Comparison of ENCODE assay signal across 10 cellular contexts in genomic region chr12:9943244-9943643, GRCh38. TPM values are rescaled to one million over a fixed set of nuclear protein-coding genes. Genes with fewer than 3 reads are reported as not detected.
DNase-seq lines count a peak whose midpoint lies in the region; ATAC-seq and TF ChIP-seq lines count a peak whose summit lies in the region.
"Had no signal": no experiment of that assay in that cellular context is flagged by ENCODE, and none has a peak within 500 bp of the region (broad histone marks: within the 10 kb centered on the region; RNA-seq: fewer than 3 reads in every experiment).

No MANE protein-coding gene starts in this region.

- no peaks in the 10 kb centered on the region for H3K36me3 Mint-ChIP-seq in activated T-helper 2 cell treated with anti-CD3 and anti-CD28 coated beads, Interferon-gamma antibody, Interleukin-2, Interleukin-4, amounts not matched to agents 10 μg/mL and 5 μg/mL and 100 μg/mL, durations not matched to agents 14 hours and 24 hours and 36 hours (ENCODE audit: low read depth)
- no peaks in the 10 kb centered on the region for H3K36me3 Mint-ChIP-seq in endodermal cell (ENCODE audit: low read depth)

- H2AFZ ChIP-seq in neural cell (ENCODE audit: low read depth, low read length), result no peak overlapping the region

- ATAC-seq in GM18861 (IDR thresholded peaks at IDR 0.05; ENCODE audit: unreplicated experiment) (peak; percentile 52), psoas muscle (no peak)
- ATAC-seq: body of pancreas, GM12878 had no signal

- H3K4me3 Mint-ChIP-seq in activated T-helper 2 cell treated with anti-CD3 and anti-CD28 coated beads, Interferon-gamma antibody, Interleukin-2, Interleukin-4, amounts not matched to agents 10 μg/mL and 5 μg/mL and 100 μg/mL, durations not matched to agents 14 hours and 24 hours and 36 hours (ENCODE audit: low read depth), result peak overlapping the region; percentile 82
- H3K4me3 Mint-ChIP-seq in endodermal cell, result no peak overlapping the region

- H3K4me3 ChIP-seq in neural cell (ENCODE audit: low read length) (no peak overlapping the region), endodermal cell (ENCODE audit: low read length) (no peak overlapping the region), psoas muscle (no peak overlapping the region)
- H3K4me3 ChIP-seq: body of pancreas, GM12878 had no signal

- peaks cover 45% of the 10 kb centered on the region for H3K4me1 Mint-ChIP-seq in activated T-helper 2 cell treated with anti-CD3 and anti-CD28 coated beads, Interferon-gamma antibody, Interleukin-2, Interleukin-4, amounts not matched to agents 10 μg/mL and 5 μg/mL and 100 μg/mL, durations not matched to agents 14 hours and 24 hours and 36 hours (ENCODE audit: low read depth)
- peaks cover 2% of the 10 kb centered on the region for H3K4me1 Mint-ChIP-seq in endodermal cell

- TF ChIP-seq CTCF in neural cell (IDR thresholded peaks at IDR 0.05; ENCODE audit: poor library complexity, severe bottlenecking), result no peak
- TF ChIP-seq CTCF in endodermal cell (conservative IDR thresholded peaks at IDR 0.05), result no peak
- TF ChIP-seq CTCF in psoas muscle (IDR thresholded peaks at IDR 0.05), result no peak

- intact Hi-C loops in activated T-helper 2 cell treated with anti-CD3 and anti-CD28 coated beads, Interferon-gamma antibody, Interleukin-2, Interleukin-4, amounts not matched to agents 10 μg/mL and 5 μg/mL and 100 μg/mL, durations not matched to agents 14 hours and 24 hours and 36 hours (cut with micrococcal nuclease), result loop anchor here (5.0 to 10.0 kb wide), 4 partner anchors 64 to 362 kb away; partner anchors contain the start of gene KLRD1
- intact Hi-C loops in psoas muscle (cut with DNase I), result no loop called here

- H3K4me1 ChIP-seq in endodermal cell (ENCODE audit: control insufficient read depth, insufficient read depth, low read length) (no peaks in the 10 kb centered on the region), psoas muscle (no peaks in the 10 kb centered on the region)
- H3K4me1 ChIP-seq: body of pancreas had no signal

- DNase-seq in M059J (ENCODE audit: low read depth) (peak; percentile 30), glomerular visceral epithelial cell (ENCODE audit: extremely low spot score) (no peak), endodermal cell (no peak), psoas muscle (no peak)
- DNase-seq in activated T-helper 2 cell treated with anti-CD3 and anti-CD28 coated beads, Interferon-gamma antibody, Interleukin-2, Interleukin-4, amounts not matched to agents 10 μg/mL and 5 μg/mL and 100 μg/mL, durations not matched to agents 14 hours and 24 hours and 36 hours (ENCODE audit: low spot score), result peak; percentile 46
- DNase-seq: NCI-H2029 had no signal

- H3K27me3 ChIP-seq in neural cell (ENCODE audit: insufficient read depth, low read depth, low read length) (no peaks in the 10 kb centered on the region), endodermal cell (ENCODE audit: control insufficient read depth, insufficient read depth, low read length, poor library complexity, severe bottlenecking) (no peaks in the 10 kb centered on the region), psoas muscle (ENCODE audit: insufficient read depth in 3 of 3, low read length in 2 of 3) (no peaks in the 10 kb centered on the region)
- H3K27me3 ChIP-seq: body of pancreas had no signal

- H3K27ac ChIP-seq in neural cell (ENCODE audit: low read length) (peak overlapping the region; percentile 79), endodermal cell (ENCODE audit: low read depth, low read length) (no peak overlapping the region), psoas muscle (no peak overlapping the region)
- H3K27ac ChIP-seq: body of pancreas had no signal

- H3K9me3 Mint-ChIP-seq in activated T-helper 2 cell treated with anti-CD3 and anti-CD28 coated beads, Interferon-gamma antibody, Interleukin-2, Interleukin-4, amounts not matched to agents 10 μg/mL and 5 μg/mL and 100 μg/mL, durations not matched to agents 14 hours and 24 hours and 36 hours, result no peaks in the 10 kb centered on the region
- peaks cover 2% of the 10 kb centered on the region for H3K9me3 Mint-ChIP-seq in endodermal cell

- no peak overlapping the region for H3K4me2 ChIP-seq in neural cell (ENCODE audit: low read length)

- H4K20me1 ChIP-seq in neural cell (ENCODE audit: insufficient read depth), result no peaks in the 10 kb centered on the region

- H3K9me3 ChIP-seq in neural cell (ENCODE audit: low read length) (no peaks in the 10 kb centered on the region), endodermal cell (ENCODE audit: control insufficient read depth, low read length) (no peaks in the 10 kb centered on the region), psoas muscle (no peaks in the 10 kb centered on the region)
- H3K9me3 ChIP-seq: body of pancreas had no signal

- no peak overlapping the region for H3K9ac ChIP-seq in neural cell (ENCODE audit: low read length)
- no peak overlapping the region for H3K9ac ChIP-seq in endodermal cell (ENCODE audit: extremely low read depth, low read length, poor library complexity, severe bottlenecking)

- no peak for TF ChIP-seq RAD21 in neural cell (conservative IDR thresholded peaks at IDR 0.05)

- peak overlapping the region; percentile 75 for H3K27ac Mint-ChIP-seq in activated T-helper 2 cell treated with anti-CD3 and anti-CD28 coated beads, Interferon-gamma antibody, Interleukin-2, Interleukin-4, amounts not matched to agents 10 μg/mL and 5 μg/mL and 100 μg/mL, durations not matched to agents 14 hours and 24 hours and 36 hours
- H3K27ac Mint-ChIP-seq in endodermal cell, result no peak overlapping the region

- no peaks in the 10 kb centered on the region for H3K79me2 ChIP-seq in neural cell (replicated peaks; ENCODE audit: insufficient read depth, low read length)

- H3K36me3 ChIP-seq in neural cell (ENCODE audit: insufficient read depth, low read length) (no peaks in the 10 kb centered on the region), endodermal cell (ENCODE audit: control insufficient read depth, insufficient read depth, low read length) (no peaks in the 10 kb centered on the region), psoas muscle (ENCODE audit: insufficient read depth in 1 of 2, low read depth in 1 of 2) (no peaks in the 10 kb centered on the region)

- H3F3A ChIP-seq in neural cell (ENCODE audit: insufficient read depth, low read length, poor library complexity, severe bottlenecking), result no peaks in the 10 kb centered on the region

- TF ChIP-seq EP300 in neural cell (conservative IDR thresholded peaks at IDR 0.05; ENCODE audit: poor library complexity, severe bottlenecking), result no peak

- peaks cover 12% of the 10 kb centered on the region for H3K27me3 Mint-ChIP-seq in activated T-helper 2 cell treated with anti-CD3 and anti-CD28 coated beads, Interferon-gamma antibody, Interleukin-2, Interleukin-4, amounts not matched to agents 10 μg/mL and 5 μg/mL and 100 μg/mL, durations not matched to agents 14 hours and 24 hours and 36 hours (ENCODE audit: low read depth)
- H3K27me3 Mint-ChIP-seq in endodermal cell (ENCODE audit: insufficient read depth), result peaks cover 4% of the 10 kb centered on the region

- H3K9me2 ChIP-seq in neural cell (ENCODE audit: insufficient read depth, low read length), result no peaks in the 10 kb centered on the region

- 91 to 92% methylated on average over 10 to 19 of the region's 19 CpGs for WGBS in endodermal cell (ENCODE audit: insufficient coverage in 1 of 2, insufficient read length in 1 of 2), 2 experiments
- WGBS in psoas muscle, 3 donors, result 48 to 51% (median 48%) methylated on average over 19 of the region's 19 CpGs

RNA-seq across cellular contexts. Expression of gene CLEC2A, which starts 11.1 kb away (rescaled TPM):
- not detected in 2 replicates for total RNA-seq in M059J (2014; rRNA removed; shearing (Covaris generic))
- total RNA-seq in activated T-helper 2 cell treated with anti-CD3 and anti-CD28 coated beads, Interferon-gamma antibody, Interleukin-2, Interleukin-4, amounts not matched to agents 10 μg/mL and 5 μg/mL and 100 μg/mL, durations not matched to agents 14 hours and 24 hours and 36 hours, result not detected in 2 replicates
- not detected in 2 replicates for polyA plus RNA-seq in neural cell
- polyA minus RNA-seq in neural cell, result not detected in 2 replicates
- 1 to 10 TPM in 1 of 2 donors, not detected in 1; 3.8 TPM for total RNA-seq in endodermal cell
- polyA plus RNA-seq in endodermal cell (2013, experiment 1 of 2), result not detected
- polyA plus RNA-seq in endodermal cell (2013, experiment 2 of 2), result not detected
- not detected for total RNA-seq in psoas muscle
- not detected for polyA plus RNA-seq in psoas muscle
- total RNA-seq: body of pancreas, GM12878 had no signal
- polyA plus RNA-seq: GM12878 had no signal

RNA-seq across cellular contexts. Expression of gene CLEC12A, which starts 28.0 kb away (rescaled TPM):
- total RNA-seq in M059J (2014; rRNA removed; shearing (Covaris generic)), result not detected in 2 replicates
- total RNA-seq in activated T-helper 2 cell treated with anti-CD3 and anti-CD28 coated beads, Interferon-gamma antibody, Interleukin-2, Interleukin-4, amounts not matched to agents 10 μg/mL and 5 μg/mL and 100 μg/mL, durations not matched to agents 14 hours and 24 hours and 36 hours, result 0.30 and 0.32 TPM in 2 replicates
- polyA plus RNA-seq in neural cell (not detected in 2 replicates), psoas muscle (under 1 TPM; 0.06 to 0.96 (median 0.49) TPM)
- not detected in 2 replicates for polyA minus RNA-seq in neural cell
- total RNA-seq in endodermal cell (not detected), psoas muscle (under 1 TPM; 0.52 to 0.90 (median 0.64) TPM)
- polyA plus RNA-seq in endodermal cell (2013, experiment 1 of 2), result not detected
- polyA plus RNA-seq in endodermal cell (2013, experiment 2 of 2), result not detected

RNA-seq across cellular contexts. Expression of gene CLEC1B, which starts 55.7 kb away (rescaled TPM):
- total RNA-seq in M059J (2014; rRNA removed; shearing (Covaris generic)), result not detected in 2 replicates
- not detected in 2 replicates for total RNA-seq in activated T-helper 2 cell treated with anti-CD3 and anti-CD28 coated beads, Interferon-gamma antibody, Interleukin-2, Interleukin-4, amounts not matched to agents 10 μg/mL and 5 μg/mL and 100 μg/mL, durations not matched to agents 14 hours and 24 hours and 36 hours
- polyA plus RNA-seq in neural cell (not detected in 2 replicates), psoas muscle (not detected)
- not detected in 2 replicates for polyA minus RNA-seq in neural cell
- total RNA-seq in endodermal cell (not detected), psoas muscle (not detected)
- 0.25 TPM for polyA plus RNA-seq in endodermal cell (2013, experiment 1 of 2)
- not detected for polyA plus RNA-seq in endodermal cell (2013, experiment 2 of 2)
- total RNA-seq: body of pancreas, GM12878 had no signal
- polyA plus RNA-seq: GM12878 had no signal

Comparison
In these comparisons a context has a peak if more than half of its experiments do, and no peak if none do; other contexts are left out.
1. DNase-seq: peak in M059J (single experiment) and activated T-helper 2 cell treated with anti-CD3 and anti-CD28 coated beads, Interferon-gamma antibody, Interleukin-2, Interleukin-4, amounts not matched to agents 10 μg/mL and 5 μg/mL and 100 μg/mL, durations not matched to agents 14 hours and 24 hours and 36 hours (single experiment); none in glomerular visceral epithelial cell (single experiment), endodermal cell (single experiment) and psoas muscle (0 of 2).